20 cellular contexts compared by ENCODE assay signal in genomic region chr21:32800056-32800455, GRCh38.
"Had no signal": no experiment of that assay in that cellular context is flagged by ENCODE, and none has a peak within 500 bp of the region (broad histone marks: within the 10 kb centered on the region; RNA-seq: fewer than 3 reads in every experiment).

No MANE protein-coding gene starts in this region.

- H3K36me3 ChIP-seq: heart left ventricle, ovary, right atrium auricular region, spleen, tibial nerve had no signal

- DNase-seq: effector CD4-positive, alpha-beta T cell; endodermal cell; foreskin melanocyte; heart left ventricle; hippocampal formation; kidney glomerular epithelial cell; mammary epithelial cell; natural killer cell; ovary; spleen; stimulated activated CD4-positive, alpha-beta T cell treated with anti-CD3 and anti-CD28 coated beads, Interleukin-15, amount 100 ng/mL, for 24 hours; stimulated activated CD4-positive, alpha-beta T cell treated with anti-CD3 and anti-CD28 coated beads, Interleukin-1b, Interleukin-23, amount 100 ng/mL, for 48 hours; stimulated activated CD4-positive, alpha-beta T cell treated with anti-CD3 and anti-CD28 coated beads, Interleukin-4, amount 100 ng/mL, for 24 hours; stimulated activated naive CD8-positive, alpha-beta T cell treated with anti-CD3 and anti-CD28 coated beads, Interleukin-15, amount 100 ng/mL, for 72 hours; testis had no signal

- H3K4me1 Mint-ChIP-seq: endodermal cell had no signal

- H3K4me3 ChIP-seq: coronary artery, heart left ventricle, ovary, right atrium auricular region, spleen, testis, tibial nerve had no signal

- H3K9me3 ChIP-seq: heart left ventricle, ovary, right atrium auricular region, spleen, testis, tibial nerve had no signal

- H3K27ac ChIP-seq: coronary artery, right atrium auricular region, spleen, testis, tibial nerve had no signal

- ATAC-seq: heart left ventricle; natural killer cell; stimulated activated memory B cell treated with anti-CD40 and anti-IgM and Interleukin-4, amounts not matched to agents 10 μg/mL and 1 μg/mL and 100 μg/mL, for 72 hours; stimulated activated naive CD8-positive, alpha-beta T cell treated with anti-CD3 and anti-CD28 coated beads, Interleukin-15, amount 100 ng/mL, for 72 hours had no signal

- H3K4me1 ChIP-seq: right atrium auricular region, testis had no signal

- H3K27me3 ChIP-seq: heart left ventricle, ovary, right atrium auricular region, spleen, testis, tibial nerve had no signal

- H3K4me3 Mint-ChIP-seq: endodermal cell; natural killer cell; neural crest cell; stimulated activated memory B cell treated with anti-CD40 and anti-IgM and Interleukin-4, amounts not matched to agents 10 μg/mL and 1 μg/mL and 100 μg/mL, for 72 hours; stimulated activated naive CD8-positive, alpha-beta T cell treated with anti-CD3 and anti-CD28 coated beads, Interleukin-15, amount 100 ng/mL, for 72 hours had no signal

- H3K9me3 Mint-ChIP-seq: endodermal cell; natural killer cell; neural crest cell; stimulated activated memory B cell treated with anti-CD40 and anti-IgM and Interleukin-4, amounts not matched to agents 10 μg/mL and 1 μg/mL and 100 μg/mL, for 72 hours; stimulated activated naive CD8-positive, alpha-beta T cell treated with anti-CD3 and anti-CD28 coated beads, Interleukin-15, amount 100 ng/mL, for 72 hours had no signal

- H3K36me3 Mint-ChIP-seq: natural killer cell had no signal

- H3K27ac Mint-ChIP-seq: endodermal cell; natural killer cell; stimulated activated memory B cell treated with anti-CD40 and anti-IgM and Interleukin-4, amounts not matched to agents 10 μg/mL and 1 μg/mL and 100 μg/mL, for 72 hours; stimulated activated naive CD8-positive, alpha-beta T cell treated with anti-CD3 and anti-CD28 coated beads, Interleukin-15, amount 100 ng/mL, for 72 hours had no signal

- H3K27me3 Mint-ChIP-seq: stimulated activated memory B cell treated with anti-CD40 and anti-IgM and Interleukin-4, amounts not matched to agents 10 μg/mL and 1 μg/mL and 100 μg/mL, for 72 hours; stimulated activated naive CD8-positive, alpha-beta T cell treated with anti-CD3 and anti-CD28 coated beads, Interleukin-15, amount 100 ng/mL, for 72 hours had no signal
